20 cellular contexts compared by ENCODE assay signal in genomic region chr11:86658534-86658933, GRCh38. TPM values are rescaled to one million over a fixed set of nuclear protein-coding genes. Genes with fewer than 3 reads are reported as not detected.
DNase-seq lines count a peak whose midpoint lies in the region; ATAC-seq and TF ChIP-seq lines count a peak whose summit lies in the region.
"Had no signal": no experiment of that assay in that cellular context is flagged by ENCODE, and none has a peak within 500 bp of the region (broad histone marks: within the 10 kb centered on the region; RNA-seq: fewer than 3 reads in every experiment).

No MANE protein-coding gene starts in this region.

- BruUV-seq in IMR-90 (replicated peaks; lab: Mats Ljungman, UMichigan) (no TSS peak), PC-9 (replicated peaks; lab: Mats Ljungman, UMichigan) (no TSS peak)

- H2AFZ ChIP-seq in IMR-90 (replicated peaks; ENCODE audit: low read length, poor library complexity): no peak overlapping the region
- no peak overlapping the region for H2AFZ ChIP-seq in mesenchymal stem cell (ENCODE audit: low read depth, low read length)
- no peak overlapping the region for H2AFZ ChIP-seq in PC-9
- H2AFZ ChIP-seq: GM23248 had no signal

- H3K9me3 ChIP-seq in IMR-90 (ENCODE audit: control insufficient read depth, insufficient read depth, low read length) (no peaks in the 10 kb centered on the region), mesenchymal stem cell (ENCODE audit: control insufficient read depth, low read length) (no peaks in the 10 kb centered on the region), psoas muscle (no peaks in the 10 kb centered on the region), PC-9 (ENCODE audit: insufficient read depth, low read depth) (no peaks in the 10 kb centered on the region)
- H3K9me3 ChIP-seq: BLaER1 treated with 17β-estradiol and CSF1 and Interleukin-3, amounts not matched to agents 10 nM and 100 nM had no signal

- H3K27me3 ChIP-seq in IMR-90 (ENCODE audit: control insufficient read depth, insufficient read depth, low read length): no peaks in the 10 kb centered on the region
- no peaks in the 10 kb centered on the region for H3K27me3 ChIP-seq in mesenchymal stem cell (ENCODE audit: control insufficient read depth in 1 of 2, insufficient read depth in 1 of 2, low read length in 2 of 2)
- H3K27me3 ChIP-seq in psoas muscle (ENCODE audit: insufficient read depth in 3 of 3, low read length in 2 of 3): no peaks in the 10 kb centered on the region
- H3K27me3 ChIP-seq in PC-9 (ENCODE audit: insufficient read depth, low read depth): no peaks in the 10 kb centered on the region
- H3K27me3 ChIP-seq: BLaER1 treated with 17β-estradiol and CSF1 and Interleukin-3, amounts not matched to agents 10 nM and 100 nM had no signal

- CTCF ChIA-PET in IMR-90 (lab: Yijun Ruan, JAX) (no interaction called here), PC-9 (lab: Charles Lee) (no interaction called here)

- H3K14ac ChIP-seq in IMR-90 (replicated peaks; ENCODE audit: low read depth, low read length) (no peak overlapping the region), mesenchymal stem cell (ENCODE audit: low read length in 2 of 2) (no peak overlapping the region)

- in situ Hi-C loops in IMR-90 (cut with MboI; ENCODE audit: low sequenced_read_pairs): no loop called here

- H4K8ac ChIP-seq in IMR-90 (ENCODE audit: low read depth in 2 of 2, low read length in 2 of 2) (no peak overlapping the region), mesenchymal stem cell (ENCODE audit: low read length) (peak overlapping the region; percentile 67)

- no peaks in the 10 kb centered on the region for H3K36me3 ChIP-seq in IMR-90 (ENCODE audit: control insufficient read depth, insufficient read depth, low read length)
- H3K36me3 ChIP-seq in mesenchymal stem cell (ENCODE audit: control insufficient read depth in 1 of 2, insufficient read depth in 2 of 2, low read depth in 1 of 2, low read length in 2 of 2): no peaks in the 10 kb centered on the region
- H3K36me3 ChIP-seq in psoas muscle (ENCODE audit: insufficient read depth in 1 of 2, low read depth in 1 of 2): no peaks in the 10 kb centered on the region
- H3K36me3 ChIP-seq in PC-9 (ENCODE audit: low read depth): 0 out of 2 replicates have a peak, but pooled peaks cover 2% of the 10 kb centered on the region
- H3K36me3 ChIP-seq: BLaER1 treated with 17β-estradiol and CSF1 and Interleukin-3, amounts not matched to agents 10 nM and 100 nM had no signal

- no CpG with 5 or more reads among the region's 1 CpG for WGBS in IMR-90 (ENCODE audit: extremely low coverage in 2 of 2, insufficient read length in 1 of 2), 2 experiments
- WGBS in mesenchymal stem cell: 100% methylated on average over 1 of the region's 1 CpG
- WGBS in psoas muscle, 3 donors: 17 to 37% (median 30%) methylated on average over 1 of the region's 1 CpG

- H3K79me2 ChIP-seq in PC-9 (ENCODE audit: low read depth): no peaks in the 10 kb centered on the region

- H3K23ac ChIP-seq in IMR-90 (ENCODE audit: low read depth, low read length): no peak overlapping the region
- H3K23ac ChIP-seq in mesenchymal stem cell (ENCODE audit: low read length in 2 of 2): no peak overlapping the region

- no peak overlapping the region for H2BK20ac ChIP-seq in IMR-90 (ENCODE audit: low read depth, low read length)

- peaks cover 3% of the 10 kb centered on the region; the same call in 1 of the 2 replicates for H3K9me1 ChIP-seq in IMR-90 (ENCODE audit: insufficient read depth, low read length)

- H2AK9ac ChIP-seq in IMR-90 (replicated peaks; ENCODE audit: low read depth, low read length, poor library complexity): no peak overlapping the region

- H3K9me2 ChIP-seq in PC-9 (ENCODE audit: insufficient read depth): no peaks in the 10 kb centered on the region

- no peak overlapping the region for H3K56ac ChIP-seq in IMR-90 (ENCODE audit: extremely low read depth, insufficient read depth, low read length)

- H4K91ac ChIP-seq in IMR-90 (ENCODE audit: insufficient read depth, low read depth, low read length) (no peak overlapping the region), mesenchymal stem cell (ENCODE audit: low read length) (no peak overlapping the region)

- H3K79me1 ChIP-seq in IMR-90 (ENCODE audit: low read depth in 1 of 2, low read length in 2 of 2) (0 out of 4 replicates have a peak, but pooled peaks cover 0 to 4% of the 10 kb centered on the region in 2 experiments), mesenchymal stem cell (replicated peaks; ENCODE audit: low read length, poor library complexity, severe bottlenecking) (peaks cover 10% of the 10 kb centered on the region)

- intact Hi-C loops in IMR-90 (cut with micrococcal nuclease) (no loop called here), psoas muscle (cut with DNase I) (no loop called here), PC-9 (cut with micrococcal nuclease; ENCODE audit: unreplicated experiment) (no loop called here)

- no peaks in the 10 kb centered on the region for H4K20me1 ChIP-seq in IMR-90 (ENCODE audit: insufficient read depth, low read length)
- no peaks in the 10 kb centered on the region for H4K20me1 ChIP-seq in PC-9 (ENCODE audit: insufficient read depth)
- H4K20me1 ChIP-seq: BLaER1 treated with 17β-estradiol and CSF1 and Interleukin-3, amounts not matched to agents 10 nM and 100 nM had no signal

- H4K5ac ChIP-seq in IMR-90 (ENCODE audit: low read depth, low read length): no peak overlapping the region

- H3K4me2 ChIP-seq in IMR-90 (ENCODE audit: low read depth, low read length) (no peak overlapping the region), mesenchymal stem cell (ENCODE audit: low read length, poor library complexity, severe bottlenecking) (no peak overlapping the region), PC-9 (no peak overlapping the region)
- H3K4me2 ChIP-seq: BLaER1 treated with 17β-estradiol and CSF1 and Interleukin-3, amounts not matched to agents 10 nM and 100 nM had no signal

- H2AK5ac ChIP-seq in IMR-90 (ENCODE audit: low read depth, low read length): peak overlapping the region; percentile 57; the same call in 1 of the 2 replicates
- H2AK5ac ChIP-seq in mesenchymal stem cell (ENCODE audit: low read length, severe bottlenecking): no peak overlapping the region

- no peak overlapping the region for H3K18ac ChIP-seq in IMR-90 (ENCODE audit: low read depth, low read length)
- no peak overlapping the region for H3K18ac ChIP-seq in mesenchymal stem cell (ENCODE audit: low read depth in 1 of 2, low read length in 2 of 2)

- H3F3A ChIP-seq in PC-9 (ENCODE audit: insufficient read depth, low read depth): no peaks in the 10 kb centered on the region

- H3K4me1 ChIP-seq in IMR-90 (ENCODE audit: control insufficient read depth, insufficient read depth, low read length) (peaks cover 6% of the 10 kb centered on the region), mesenchymal stem cell (ENCODE audit: control insufficient read depth, insufficient read depth, low read depth, low read length) (no peaks in the 10 kb centered on the region), psoas muscle (peaks cover 15% of the 10 kb centered on the region), PC-9 (replicated peaks; ENCODE audit: insufficient read depth) (no peaks in the 10 kb centered on the region)
- H3K4me1 ChIP-seq: BLaER1 treated with 17β-estradiol and CSF1 and Interleukin-3, amounts not matched to agents 10 nM and 100 nM had no signal

- H3K4ac ChIP-seq in IMR-90 (ENCODE audit: low read depth, low read length) (no peak overlapping the region), mesenchymal stem cell (ENCODE audit: low read depth in 1 of 2, low read length in 2 of 2) (peak overlapping the region in 1 of 2 experiments; percentile 16)

- no peak overlapping the region for H2BK5ac ChIP-seq in IMR-90 (ENCODE audit: low read depth, low read length, poor library complexity, severe bottlenecking)
- no peak overlapping the region for H2BK5ac ChIP-seq in mesenchymal stem cell (ENCODE audit: low read depth, low read length, poor library complexity, severe bottlenecking)

- H3K9ac ChIP-seq in IMR-90 (ENCODE audit: low read depth, low read length) (no peak overlapping the region), mesenchymal stem cell (ENCODE audit: low read length) (no peak overlapping the region)
- H3K9ac ChIP-seq: BLaER1 treated with 17β-estradiol and CSF1 and Interleukin-3, amounts not matched to agents 10 nM and 100 nM; GM23248 had no signal

- no peak overlapping the region for H2BK15ac ChIP-seq in IMR-90 (ENCODE audit: low read depth, low read length)
- no peak overlapping the region for H2BK15ac ChIP-seq in mesenchymal stem cell (ENCODE audit: low read depth, poor library complexity, severe bottlenecking)

- peak overlapping the region; percentile 44 to 94 for H2BK12ac ChIP-seq in mesenchymal stem cell (ENCODE audit: low read length in 2 of 2)

- H3K4me3 ChIP-seq in IMR-90 (ENCODE audit: insufficient read depth, low read depth, low read length): no peak overlapping the region
- H3K4me3 ChIP-seq in mesenchymal stem cell (ENCODE audit: insufficient read depth in 1 of 2, low read depth in 1 of 2, low read length in 2 of 2): no peak overlapping the region
- H3K4me3 ChIP-seq in psoas muscle: no peak overlapping the region
- no peak overlapping the region for H3K4me3 ChIP-seq in PC-9
- H3K4me3 ChIP-seq: BLaER1 treated with 17β-estradiol and CSF1 and Interleukin-3, amounts not matched to agents 10 nM and 100 nM; GM12878; GM23248 had no signal

- DNase-seq in EH (ENCODE audit: low read depth) (peak; percentile 30), IMR-90 (no peak), mesenchymal stem cell (no peak), psoas muscle (no peak), PC-9 (no peak), occipital lobe (lab: John Stamatoyannopoulos, UW) (no peak), GM19240 (ENCODE audit: insufficient read length, low spot score) (no peak)
- no peak for DNase-seq in effector CD8-positive, alpha-beta T cell (lab: John Stamatoyannopoulos, UW)
- DNase-seq: 8988T; Calu3; CD8-positive, alpha-beta T cell; DMS79 treated with DMSO at 0.1 percent for 48 hours; EL; GM23248; HCEC 1CT had no signal

- no peak overlapping the region for H2BK120ac ChIP-seq in IMR-90 (ENCODE audit: low read depth, low read length)
- no peak overlapping the region for H2BK120ac ChIP-seq in mesenchymal stem cell (ENCODE audit: low read depth, low read length)

- TF ChIP-seq CTCF in IMR-90 (conservative IDR thresholded peaks at IDR 0.05; ENCODE audit: low read depth, low read length) (no peak), psoas muscle (IDR thresholded peaks at IDR 0.05) (no peak), PC-9 (conservative IDR thresholded peaks at IDR 0.05) (no peak)

- no peak for TF ChIP-seq RAD21 in IMR-90 (IDR thresholded peaks at IDR 0.05; ENCODE audit: low read length)

- dilution Hi-C loops in IMR-90 (cut with HindIII; ENCODE audit: low sequenced_read_pairs, unreplicated experiment): no loop called here

- TF ChIP-seq POLR2A in IMR-90 (IDR thresholded peaks at IDR 0.05; ENCODE audit: low read depth, low read length): no peak

- no peak overlapping the region for H3K27ac ChIP-seq in IMR-90 (ENCODE audit: insufficient read depth, low read length)
- H3K27ac ChIP-seq in mesenchymal stem cell (ENCODE audit: low read length, poor library complexity, severe bottlenecking): no peak overlapping the region
- no peak overlapping the region for H3K27ac ChIP-seq in psoas muscle
- no peak overlapping the region for H3K27ac ChIP-seq in PC-9
- H3K27ac ChIP-seq: BLaER1 treated with 17β-estradiol and CSF1 and Interleukin-3, amounts not matched to agents 10 nM and 100 nM; GM23248 had no signal

- ATAC-seq in IMR-90 (ENCODE audit: low read depth): no peak
- peak in 3 of 4 donors; percentile 17 to 32 (median 30) for ATAC-seq in psoas muscle
- ATAC-seq: CD8-positive, alpha-beta T cell; GM12878; HepG2 had no signal

- POLR2A ChIA-PET in IMR-90 (lab: Charles Lee; ENCODE audit: unreplicated experiment): no interaction called here
- POLR2A ChIA-PET in PC-9 (lab: Charles Lee; ENCODE audit: unreplicated experiment): no interaction called here

RNA-seq across cellular contexts. Expression of gene ME3, which starts 13.9 kb away (rescaled TPM):
- total RNA-seq in IMR-90 (2012; rRNA removed) (9.0 and 9.2 TPM in 2 replicates), psoas muscle (10 to 100 TPM; 11.2 to 19.5 (median 14.2) TPM), PC-9 (2021) (34.0 and 61.1 TPM in 2 replicates), occipital lobe (99.0 TPM)
- polyA plus RNA-seq in IMR-90 (2012; rRNA removed) (7.8 and 10.1 TPM in 2 replicates), psoas muscle (1 to 10 TPM; 5.1 to 9.3 (median 6.9) TPM)
- polyA plus RNA-seq in IMR-90 (2012; cell fraction: cytosol; rRNA removed): 2.9 and 5.5 TPM in 2 replicates
- polyA plus RNA-seq in IMR-90 (2012; cell fraction: nucleus; rRNA removed; ENCODE audit: low replicate concordance): 39.5 and 39.7 TPM in 2 replicates
- 12.5 TPM for polyA plus RNA-seq in mesenchymal stem cell (2013, experiment 1 of 2)
- polyA plus RNA-seq in mesenchymal stem cell (2013, experiment 2 of 2): 11.9 TPM
- total RNA-seq: B cell, H4, HepG2 had no signal
- polyA plus RNA-seq: HepG2 had no signal
